In the genomic region with DNA sequence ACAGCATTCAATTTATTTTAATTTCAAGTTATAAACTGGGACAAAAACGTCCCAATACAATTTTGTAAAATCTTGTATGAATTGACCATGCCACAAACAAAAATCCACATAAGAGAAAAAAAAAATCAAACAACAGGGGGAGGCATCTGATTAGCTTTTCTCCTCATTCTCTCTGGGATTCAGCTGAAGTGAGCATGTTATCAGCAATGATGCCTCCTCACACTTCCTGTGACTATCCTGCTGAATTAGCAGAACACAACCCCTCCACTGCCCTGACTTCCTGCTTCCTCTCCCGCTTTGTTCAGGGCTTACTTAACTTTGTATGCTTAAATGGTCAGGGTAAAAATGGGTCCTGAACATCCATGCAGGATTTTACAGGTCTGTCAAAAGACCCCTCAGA, we compare ENCODE assay signal across 9 cellular contexts.
DNase-seq lines count a peak whose midpoint lies in the region; ATAC-seq lines count a peak whose summit lies in the region.
"Had no signal": no experiment of that assay in that cellular context is flagged by ENCODE, and none has a peak within 500 bp of the region (broad histone marks: within the 10 kb centered on the region; RNA-seq: fewer than 3 reads in every experiment).

No MANE protein-coding gene starts in this region.

- no peaks in the 10 kb centered on the region for H3K27me3 Mint-ChIP-seq in central memory CD8-positive, alpha-beta T cell

- no peak for ATAC-seq in central memory CD8-positive, alpha-beta T cell (replicated peaks; ENCODE audit: extremely low read depth, poor library complexity, severe bottlenecking)
- ATAC-seq in HG02610 (IDR thresholded peaks at IDR 0.05; ENCODE audit: unreplicated experiment) (no peak), GM18867 (IDR thresholded peaks at IDR 0.05; ENCODE audit: unreplicated experiment) (no peak)

- peaks cover 92% of the 10 kb centered on the region for H3K4me1 Mint-ChIP-seq in central memory CD8-positive, alpha-beta T cell

- H3K36me3 Mint-ChIP-seq in central memory CD8-positive, alpha-beta T cell (ENCODE audit: insufficient read depth) = peaks cover 6% of the 10 kb centered on the region

- peak overlapping the region; percentile 44 for H3K27ac Mint-ChIP-seq in central memory CD8-positive, alpha-beta T cell (ENCODE audit: low read depth)

- WGBS in mesodermal cell (ENCODE audit: insufficient coverage in 2 of 2), 2 experiments = 50% methylated on average over 1 of the region's 2 CpGs; no CpG with 5 or more reads in 1 of the 2 experiments

- H3K4me3 ChIP-seq in mesodermal cell (ENCODE audit: extremely low read depth, insufficient read depth, low read length, poor library complexity, severe bottlenecking) = no peak overlapping the region

- H3K36me3 ChIP-seq in mesodermal cell (ENCODE audit: control insufficient read depth, insufficient read depth, low read length) = peaks cover 13% of the 10 kb centered on the region

- peaks cover 49% of the 10 kb centered on the region for H3K4me1 ChIP-seq in mesodermal cell (ENCODE audit: control insufficient read depth, insufficient read depth, low read length, poor library complexity, severe bottlenecking)

- H3K27ac ChIP-seq in mesodermal cell (ENCODE audit: low read depth, low read length, severe bottlenecking) = peak overlapping the region; percentile 55

- H3K4me3 Mint-ChIP-seq in central memory CD8-positive, alpha-beta T cell = peak overlapping the region; percentile 30

- H3K9me3 Mint-ChIP-seq in central memory CD8-positive, alpha-beta T cell = no peaks in the 10 kb centered on the region

- no peaks in the 10 kb centered on the region for H3K9me3 ChIP-seq in mesodermal cell (ENCODE audit: control insufficient read depth, low read length)

- DNase-seq in EH (ENCODE audit: low read depth) (peak; percentile 65), NCI-H748 (lab: John Stamatoyannopoulos, UW; ENCODE audit: unreplicated experiment) (peak; percentile 22), NCI-H2107 treated with DMSO at 0.1 percent for 48 hours (lab: John Stamatoyannopoulos, UW; ENCODE audit: unreplicated experiment) (no peak)
- no peak for DNase-seq in central memory CD8-positive, alpha-beta T cell (ENCODE audit: low spot score in 2 of 2)
- DNase-seq: activated CD8-positive, alpha-beta memory T cell treated with anti-CD3 and anti-CD28 coated beads, Interleukin-2, amount 50 U/mL, for 4 hours; NCI-H1092 treated with DMSO at 0.1 percent for 48 hours had no signal

Comparison
In these comparisons a context has a peak if more than half of its experiments do, and no peak if none do; other contexts are left out.
1. DNase-seq: peak in EH (single experiment) and NCI-H748 (single experiment); none in central memory CD8-positive, alpha-beta T cell (0 of 2) and NCI-H2107 treated with DMSO at 0.1 percent for 48 hours (single experiment).